In the genomic region with DNA sequence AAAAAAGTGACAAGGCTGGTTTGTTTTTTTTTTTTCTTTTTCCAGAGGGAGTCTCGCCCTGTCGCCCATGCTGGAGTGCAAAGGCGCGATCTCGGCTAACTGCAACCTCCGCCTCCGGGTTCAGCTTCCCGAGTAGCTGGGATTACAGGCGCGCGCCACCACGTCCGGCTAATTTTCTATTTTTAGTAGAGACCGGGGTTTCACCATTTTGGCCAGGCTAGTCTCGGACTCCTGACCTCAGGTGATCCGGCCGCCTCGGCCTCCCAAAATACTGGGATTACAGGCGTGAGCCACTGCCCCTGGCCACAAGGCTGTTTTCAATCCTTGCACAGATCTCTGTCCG, we compare ENCODE assay signal across 8 cellular contexts. TPM values are rescaled to one million over a fixed set of nuclear protein-coding genes. Genes with fewer than 3 reads are reported as not detected.
DNase-seq lines count a peak whose midpoint lies in the region; ATAC-seq and TF ChIP-seq lines count a peak whose summit lies in the region.

No MANE protein-coding gene starts in this region.

- H2AFZ ChIP-seq in fibroblast of lung (ENCODE audit: low read length): no peak overlapping the region

- CTCF ChIA-PET in RWPE1 (lab: Yijun Ruan, JAX): no interaction called here

- H3K27ac ChIP-seq in RWPE1 (peak overlapping the region; percentile 92), fibroblast of lung (ENCODE audit: insufficient read depth, low read length) (peak overlapping the region; percentile 96)

- no peaks in the 10 kb centered on the region for H3K9me3 Mint-ChIP-seq in progenitor cell of endocrine pancreas (ENCODE audit: low read depth)

- no peak for ATAC-seq in HG03432 (IDR thresholded peaks at IDR 0.05; ENCODE audit: unreplicated experiment)
- ATAC-seq in HG03442 (IDR thresholded peaks at IDR 0.05; ENCODE audit: unreplicated experiment): no peak

- TF ChIP-seq CTCF in RWPE1 (conservative IDR thresholded peaks at IDR 0.05; ENCODE audit: low read depth) (no peak), fibroblast of lung (conservative IDR thresholded peaks at IDR 0.05 in 1 of 2, IDR thresholded peaks at IDR 0.05 in 1 of 2; ENCODE audit: low read depth in 1 of 2, low read length in 2 of 2) (no peak), progenitor cell of endocrine pancreas (IDR thresholded peaks at IDR 0.05; ENCODE audit: unreplicated experiment) (no peak)

- peak overlapping the region; percentile 99 for H3K27ac Mint-ChIP-seq in progenitor cell of endocrine pancreas

- H3K4me1 Mint-ChIP-seq in progenitor cell of endocrine pancreas (ENCODE audit: low read depth): peaks cover 5% of the 10 kb centered on the region

- peaks cover 47% of the 10 kb centered on the region for H3K79me2 ChIP-seq in fibroblast of lung (ENCODE audit: control insufficient read depth, insufficient read depth, low read length)

- H3K9ac ChIP-seq in fibroblast of lung (ENCODE audit: insufficient read depth, low read length): peak overlapping the region; percentile 99

- H3K36me3 ChIP-seq in fibroblast of lung (ENCODE audit: control insufficient read depth, insufficient read depth, low read length): peaks cover 2% of the 10 kb centered on the region

- H3K4me3 Mint-ChIP-seq in progenitor cell of endocrine pancreas (ENCODE audit: low read depth): peak overlapping the region; percentile 97

- peaks cover 2% of the 10 kb centered on the region for H3K36me3 Mint-ChIP-seq in progenitor cell of endocrine pancreas (ENCODE audit: insufficient read depth)

- no peaks in the 10 kb centered on the region for H3K27me3 ChIP-seq in fibroblast of lung (ENCODE audit: control insufficient read depth, insufficient read depth, low read length)

- H4K20me1 ChIP-seq in fibroblast of lung (ENCODE audit: control insufficient read depth, extremely low read depth, insufficient read depth, low read length): no peaks in the 10 kb centered on the region

- H3K27me3 Mint-ChIP-seq in progenitor cell of endocrine pancreas: no peaks in the 10 kb centered on the region

- peak overlapping the region; percentile 34 for H3K4me2 ChIP-seq in fibroblast of lung (ENCODE audit: extremely low read depth, insufficient read depth, low read length)

- POLR2A ChIA-PET in RWPE1 (lab: Yijun Ruan, JAX; ENCODE audit: low non-redundant PET): no interaction called here

- H3K4me3 ChIP-seq in fibroblast of lung (replicated peaks in 1 of 4; ENCODE audit: control extremely low read depth in 1 of 4, insufficient read depth in 1 of 4, low read depth in 3 of 4, low read length in 4 of 4): peak overlapping the region; percentile 88 to 100 (median 91)

- no peaks in the 10 kb centered on the region for H3K4me1 ChIP-seq in fibroblast of lung (ENCODE audit: control insufficient read depth, extremely low read depth, insufficient read depth, low read length)

- DNase-seq in ELF-1 (ENCODE audit: low read depth, low spot score) (peak; percentile 30), RWPE1 (ENCODE audit: low spot score) (no peak), fibroblast of lung (ENCODE audit: low read depth in 2 of 2) (no peak), progenitor cell of endocrine pancreas (ENCODE audit: low spot score, unreplicated experiment) (no peak), NCI-H1694 (lab: John Stamatoyannopoulos, UW) (no peak), SHP77 treated with DMSO at 0.1 percent for 48 hours (lab: John Stamatoyannopoulos, UW) (no peak)

- H3K9me3 ChIP-seq in fibroblast of lung (ENCODE audit: control insufficient read depth, insufficient read depth, low read depth, low read length): no peaks in the 10 kb centered on the region

RNA-seq across cellular contexts. Expression of a gene that starts 0.6 kb away (rescaled TPM):
- total RNA-seq in fibroblast of lung (164 and 182 TPM in 2 replicates), progenitor cell of endocrine pancreas (59.7 and 61.3 TPM in 2 replicates)
- 238 and 244 TPM in 2 replicates for polyA plus RNA-seq in fibroblast of lung
- 168 and 179 TPM in 2 replicates for polyA plus RNA-seq in fibroblast of lung (2012)
- 56.2 and 63.5 TPM in 2 replicates for polyA minus RNA-seq in fibroblast of lung (ENCODE audit: low replicate concordance)

RNA-seq across cellular contexts. Expression of a gene that starts 10.6 kb away (rescaled TPM):
- total RNA-seq in fibroblast of lung (56.2 and 76.8 TPM in 2 replicates), progenitor cell of endocrine pancreas (34.1 and 36.0 TPM in 2 replicates)
- polyA plus RNA-seq in fibroblast of lung: 56.9 and 65.1 TPM in 2 replicates
- 43.0 and 49.7 TPM in 2 replicates for polyA plus RNA-seq in fibroblast of lung (2012)
- 47.3 and 71.7 TPM in 2 replicates for polyA minus RNA-seq in fibroblast of lung (ENCODE audit: low replicate concordance)
